17 cellular contexts compared by ENCODE assay signal in genomic region chr2:207264310-207264709, GRCh38.
A peak's percentile ranks its signal among the peaks of the same experiment; 100 is the strongest.
DNase-seq lines count a peak whose midpoint lies in the region; ATAC-seq and TF ChIP-seq lines count a peak whose summit lies in the region.
"Had no signal": no experiment of that assay in that cellular context is flagged by ENCODE, and none has a peak within 500 bp of the region (broad histone marks: within the 10 kb centered on the region; RNA-seq: fewer than 3 reads in every experiment).

No MANE protein-coding gene starts in this region.

- H3K9me3 ChIP-seq in adrenal gland (replicated peaks in 1 of 3): no peaks in the 10 kb centered on the region
- H3K9me3 ChIP-seq in right cardiac atrium (ENCODE audit: control insufficient read depth, low read length): no peaks in the 10 kb centered on the region
- H3K9me3 ChIP-seq: A549, BE2C had no signal

- H3K27ac ChIP-seq in C4-2B: peak overlapping the region; percentile 51
- no peak overlapping the region for H3K27ac ChIP-seq in adrenal gland
- H3K27ac ChIP-seq in right cardiac atrium (ENCODE audit: low read length): no peak overlapping the region
- H3K27ac ChIP-seq: A549, GM23248 had no signal

- H3K27me3 ChIP-seq in adrenal gland (no peaks in the 10 kb centered on the region), right cardiac atrium (ENCODE audit: control insufficient read depth, insufficient read depth) (no peaks in the 10 kb centered on the region)
- H3K27me3 ChIP-seq: BE2C had no signal

- no peaks in the 10 kb centered on the region for H3K36me3 ChIP-seq in adrenal gland (replicated peaks in 1 of 2)
- H3K36me3 ChIP-seq: BE2C had no signal

- peaks cover under 1% of the 10 kb centered on the region in 2 donors for H3K4me1 ChIP-seq in adrenal gland (replicated peaks in 1 of 2)
- no peaks in the 10 kb centered on the region for H3K4me1 ChIP-seq in right cardiac atrium (ENCODE audit: control insufficient read depth, insufficient read depth, low read length)

- in situ Hi-C loops in G401 (cut with HindIII; ENCODE audit: low sequenced_read_pairs): no loop called here

- intact Hi-C loops in adrenal gland (cut with DNase I) (no loop called here), right cardiac atrium (cut with DNase I) (no loop called here)

- WGBS in adrenal gland, 4 donors: 33 to 61% (median 41%) methylated on average over 2 of the region's 2 CpGs
- 64% methylated on average over 2 of the region's 2 CpGs for WGBS in right cardiac atrium

- TF ChIP-seq CTCF in C4-2B (conservative IDR thresholded peaks at IDR 0.05) (no peak), adrenal gland (IDR thresholded peaks at IDR 0.05) (no peak)

- DNase-seq in G401 (ENCODE audit: low spot score) (peak; percentile 27), adrenal gland (peak in 4 of 7 donors; percentile 32 to 70 (median 48)), right cardiac atrium (no peak), midbrain (lab: John Stamatoyannopoulos, UW) (no peak), NCI-H1694 (lab: John Stamatoyannopoulos, UW) (no peak)
- DNase-seq: BE2C; CD8-positive, alpha-beta T cell; COR-L47; DMS153; DND-41; GF-D8; GM23248; H7 had no signal

- peak; percentile 51 to 53 for ATAC-seq in right cardiac atrium
- ATAC-seq in GM18505 (IDR thresholded peaks at IDR 0.05; ENCODE audit: unreplicated experiment): no peak
- no peak for ATAC-seq in HG03460 (IDR thresholded peaks at IDR 0.05; ENCODE audit: unreplicated experiment)
- ATAC-seq: A549; CD8-positive, alpha-beta T cell had no signal

- TF ChIP-seq POLR2A in adrenal gland (IDR thresholded peaks at IDR 0.05) (no peak), GM18505 (IDR thresholded peaks at IDR 0.05; ENCODE audit: borderline replicate concordance, extremely low read depth, insufficient read depth, insufficient read length) (no peak)

- H3K4me3 ChIP-seq in adrenal gland (no peak overlapping the region), right cardiac atrium (ENCODE audit: low read length) (no peak overlapping the region)
- H3K4me3 ChIP-seq: A549, GM23248 had no signal

Comparison
In these comparisons a context has a peak if more than half of its experiments do, and no peak if none do; other contexts are left out.
1. DNase-seq: peak in G401 (single experiment) and adrenal gland (4 of 7); none in right cardiac atrium (0 of 3), midbrain (single experiment) and NCI-H1694 (single experiment).
2. ATAC-seq: peak in right cardiac atrium (2 of 2); none in GM18505 (single experiment) and HG03460 (single experiment).